11 cellular contexts compared by ENCODE assay signal in genomic region chr16:85988723-85989313, GRCh38.
DNase-seq lines count a peak whose midpoint lies in the region; ATAC-seq, FAIRE-seq and TF ChIP-seq lines count a peak whose summit lies in the region.
"Had no signal": no experiment of that assay in that cellular context is flagged by ENCODE, and none has a peak within 500 bp of the region (broad histone marks: within the 10 kb centered on the region; RNA-seq: fewer than 3 reads in every experiment).

No MANE protein-coding gene starts in this region.

- TF ChIP-seq CTCF in D721Med (IDR thresholded peaks at IDR 0.05; ENCODE audit: insufficient read depth, missing control alignments) (no peak), uterus (IDR thresholded peaks at IDR 0.05) (no peak)

- H3K36me3 ChIP-seq in uterus, result no peaks in the 10 kb centered on the region

- H3K27me3 ChIP-seq in uterus, result no peaks in the 10 kb centered on the region

- H3K27ac Mint-ChIP-seq in T-helper 17 cell, result no peak overlapping the region

- peak; percentile 26 for TF ChIP-seq POLR2A in GM18526 (IDR thresholded peaks at IDR 0.05; ENCODE audit: extremely low read depth, insufficient read length)
- TF ChIP-seq POLR2A in uterus (IDR thresholded peaks at IDR 0.05), result no peak

- H3K27ac ChIP-seq in uterus, result no peak overlapping the region

- ATAC-seq in GM21717 (IDR thresholded peaks at IDR 0.05; ENCODE audit: unreplicated experiment) (peak; percentile 46), T-helper 17 cell (peak; percentile 39), HG02623 (IDR thresholded peaks at IDR 0.05; ENCODE audit: unreplicated experiment) (no peak)

- no peak for FAIRE-seq in D721Med (lab: Jason Lieb, UNC)
- FAIRE-seq: astrocyte, G401.6 had no signal

- H3K4me1 Mint-ChIP-seq in T-helper 17 cell, result peaks cover 20% of the 10 kb centered on the region

- DNase-seq in T-helper 17 cell (no peak), D721Med (ENCODE audit: insufficient read length, low spot score) (no peak), uterus (no peak)
- DNase-seq in stimulated activated CD4-positive, alpha-beta T cell treated with anti-CD3 and anti-CD28 coated beads, Interleukin-15, amount 100 ng/mL, for 24 hours, result peak; percentile 52
- DNase-seq: midbrain, NCI-H2029 had no signal

- H3K4me1 ChIP-seq in uterus, result no peaks in the 10 kb centered on the region

- peaks cover 4% of the 10 kb centered on the region for H3K36me3 Mint-ChIP-seq in T-helper 17 cell (ENCODE audit: low read depth)

- no peak overlapping the region for H3K4me3 ChIP-seq in uterus

- peak overlapping the region; percentile 56 for H3K4me3 Mint-ChIP-seq in T-helper 17 cell

- H3K9me3 ChIP-seq in T-helper 17 cell (ENCODE audit: control insufficient read depth, low read length, poor library complexity, severe bottlenecking) (no peaks in the 10 kb centered on the region), uterus (no peaks in the 10 kb centered on the region)

- intact Hi-C loops in uterus (cut with DNase I; ENCODE audit: low total_unique reads), result no loop called here

- H3K27me3 Mint-ChIP-seq in T-helper 17 cell, result peaks cover 83% of the 10 kb centered on the region
